Comparison of ENCODE assay signal across 9 cellular contexts in genomic region chr9:35727676-35728040, GRCh38. TPM values are rescaled to one million over a fixed set of nuclear protein-coding genes. Genes with fewer than 3 reads are reported as not detected.
DNase-seq lines count a peak whose midpoint lies in the region; ATAC-seq and TF ChIP-seq lines count a peak whose summit lies in the region.
"Had no signal": no experiment of that assay in that cellular context is flagged by ENCODE, and none has a peak within 500 bp of the region (broad histone marks: within the 10 kb centered on the region; RNA-seq: fewer than 3 reads in every experiment).

No MANE protein-coding gene starts in this region.

- H3K4me1 ChIP-seq in left ventricle myocardium inferior (peaks cover 66% of the 10 kb centered on the region), colonic mucosa (peaks cover 8% of the 10 kb centered on the region), mucosa of rectum (ENCODE audit: control insufficient read depth in 2 of 2, insufficient read depth in 2 of 2, low read length in 2 of 2) (peaks cover 41 to 51% of the 10 kb centered on the region in 2 donors)

- H3K9ac ChIP-seq in colonic mucosa (ENCODE audit: low read depth in 2 of 2, low read length in 2 of 2) (peak overlapping the region in 1 of 2 donors; percentile 73), mucosa of rectum (ENCODE audit: low read depth in 1 of 2, low read length in 2 of 2) (peak overlapping the region; percentile 41 to 61)

- H3K4me3 ChIP-seq in left ventricle myocardium inferior (peak overlapping the region; percentile 82), colonic mucosa (no peak overlapping the region), mucosa of rectum (ENCODE audit: low read length in 2 of 2) (peak overlapping the region; percentile 14 to 94)

- no peak for TF ChIP-seq CTCF in left ventricle myocardium inferior (IDR thresholded peaks at IDR 0.05; ENCODE audit: borderline replicate concordance)
- TF ChIP-seq CTCF in colonic mucosa (IDR thresholded peaks at IDR 0.05) = no peak

- H3K27me3 ChIP-seq in left ventricle myocardium inferior (ENCODE audit: low read depth) = no peaks in the 10 kb centered on the region
- no peaks in the 10 kb centered on the region for H3K27me3 ChIP-seq in colonic mucosa
- H3K27me3 ChIP-seq in mucosa of rectum (ENCODE audit: control insufficient read depth in 2 of 2, insufficient read depth in 2 of 2, low read length in 2 of 2) = no peaks in the 10 kb centered on the region

- DNase-seq in left ventricle myocardium inferior (no peak), left ventricle myocardium superior (no peak), colonic mucosa (no peak), HuH-7 (ENCODE audit: low spot score) (no peak), NCI-H2107 (lab: John Stamatoyannopoulos, UW) (no peak)
- DNase-seq in stimulated activated CD4-positive, alpha-beta T cell treated with anti-CD3 and anti-CD28 coated beads, Interleukin-4, amount 100 ng/mL, for 24 hours = no peak
- no peak for DNase-seq in stimulated activated naive CD4-positive, alpha-beta T cell treated with Interleukin-2 at 50 U/mL for 16 hours (lab: John Stamatoyannopoulos, UW)

- peak overlapping the region; percentile 99 for H3K27ac ChIP-seq in left ventricle myocardium inferior (replicated peaks)
- H3K27ac ChIP-seq in colonic mucosa = peak overlapping the region; percentile 97
- H3K27ac ChIP-seq in mucosa of rectum (ENCODE audit: low read depth in 2 of 2, low read length in 2 of 2) = peak overlapping the region; percentile 58 to 83

- no peaks in the 10 kb centered on the region for H3K9me3 ChIP-seq in left ventricle myocardium inferior (replicated peaks)
- H3K9me3 ChIP-seq in colonic mucosa = no peaks in the 10 kb centered on the region
- no peaks in the 10 kb centered on the region for H3K9me3 ChIP-seq in mucosa of rectum (ENCODE audit: control insufficient read depth in 2 of 2, low read length in 2 of 2)

- intact Hi-C loops in left ventricle myocardium inferior (cut with micrococcal nuclease) (no loop called here), left ventricle myocardium superior (cut with micrococcal nuclease) (no loop called here), colonic mucosa (cut with DNase I) (no loop called here)

- H3K36me3 ChIP-seq in left ventricle myocardium inferior (peaks cover 37% of the 10 kb centered on the region), colonic mucosa (peaks cover 14% of the 10 kb centered on the region), mucosa of rectum (ENCODE audit: control insufficient read depth in 2 of 2, insufficient read depth in 2 of 2, low read length in 2 of 2) (peaks cover 26 to 30% of the 10 kb centered on the region in 2 donors)

- no peak for ATAC-seq in left ventricle myocardium superior

RNA-seq across cellular contexts. Expression of gene TLN1, which starts 4.3 kb away (rescaled TPM):
- total RNA-seq in left ventricle myocardium inferior (234 TPM), left ventricle myocardium superior (243 TPM), colonic mucosa (100 to 1,000 TPM; 177 to 196 TPM)

RNA-seq across cellular contexts. Expression of gene CREB3, which starts 4.8 kb away (rescaled TPM):
- total RNA-seq in left ventricle myocardium inferior = 20.6 TPM
- total RNA-seq in left ventricle myocardium superior = 19.4 TPM
- total RNA-seq in colonic mucosa = 10 to 100 TPM; 47.9 to 50.8 TPM

RNA-seq across cellular contexts. Expression of gene GBA2, which starts 21.4 kb away (rescaled TPM):
- total RNA-seq in left ventricle myocardium inferior (75.0 TPM), left ventricle myocardium superior (90.2 TPM), colonic mucosa (100 to 1,000 TPM; 127 to 157 TPM)

RNA-seq across cellular contexts. Expression of gene RGP1, which starts 21.4 kb away (rescaled TPM):
- total RNA-seq in left ventricle myocardium inferior = 30.2 TPM
- 32.4 TPM for total RNA-seq in left ventricle myocardium superior
- 10 to 100 TPM; 52.0 to 53.9 TPM for total RNA-seq in colonic mucosa

RNA-seq across cellular contexts. Expression of gene MSMP, which starts 26.4 kb away (rescaled TPM):
- total RNA-seq in left ventricle myocardium inferior (not detected), left ventricle myocardium superior (not detected), colonic mucosa (1 to 10 TPM in 1 of 2 donors, not detected in 1; 2.1 TPM)
- total RNA-seq: CD8-positive, alpha-beta T cell had no signal
